Comparison of ENCODE assay signal across 9 cellular contexts in genomic region chr3:188595890-188596376, GRCh38.
A peak's percentile ranks its signal among the peaks of the same experiment; 100 is the strongest.
DNase-seq lines count a peak whose midpoint lies in the region; TF ChIP-seq lines count a peak whose summit lies in the region.
"Had no signal": no experiment of that assay in that cellular context is flagged by ENCODE, and none has a peak within 500 bp of the region (broad histone marks: within the 10 kb centered on the region; RNA-seq: fewer than 3 reads in every experiment).

No MANE protein-coding gene starts in this region.

- DNase-seq in HT1080 (ENCODE audit: low read depth) (peak; percentile 64), amniotic epithelial cell (ENCODE audit: low read depth) (peak; percentile 86), foreskin fibroblast (peak; percentile 67 to 80), stromal cell of bone marrow (ENCODE audit: low read depth) (peak; percentile 50), islet precursor cell (no peak), NCI-H2029 treated with DMSO at 0.1 percent for 48 hours (lab: John Stamatoyannopoulos, UW) (no peak)
- no peak for DNase-seq in activated naive CD4-positive, alpha-beta T cell (lab: John Stamatoyannopoulos, UW)
- DNase-seq: activated T-cell treated with anti-CD3 and anti-CD28 coated beads, Interleukin-2, amount 50 U/mL, for 1 hour; NCI-H2029 had no signal

- no peak overlapping the region for H3K4me3 ChIP-seq in foreskin fibroblast (ENCODE audit: low read depth in 1 of 2, low read length in 2 of 2)

- TF ChIP-seq CTCF in foreskin fibroblast (IDR thresholded peaks at IDR 0.05; ENCODE audit: low read depth, low read length) = no peak

Comparison
In these comparisons a context has a peak if more than half of its experiments do, and no peak if none do; other contexts are left out.
1. DNase-seq: peak in HT1080 (single experiment), amniotic epithelial cell (single experiment), foreskin fibroblast (2 of 2) and stromal cell of bone marrow (single experiment); none in islet precursor cell (single experiment), NCI-H2029 treated with DMSO at 0.1 percent for 48 hours (single experiment) and activated naive CD4-positive, alpha-beta T cell (0 of 4).